ENCODE assay signal across 1 cellular context in the genomic region with DNA sequence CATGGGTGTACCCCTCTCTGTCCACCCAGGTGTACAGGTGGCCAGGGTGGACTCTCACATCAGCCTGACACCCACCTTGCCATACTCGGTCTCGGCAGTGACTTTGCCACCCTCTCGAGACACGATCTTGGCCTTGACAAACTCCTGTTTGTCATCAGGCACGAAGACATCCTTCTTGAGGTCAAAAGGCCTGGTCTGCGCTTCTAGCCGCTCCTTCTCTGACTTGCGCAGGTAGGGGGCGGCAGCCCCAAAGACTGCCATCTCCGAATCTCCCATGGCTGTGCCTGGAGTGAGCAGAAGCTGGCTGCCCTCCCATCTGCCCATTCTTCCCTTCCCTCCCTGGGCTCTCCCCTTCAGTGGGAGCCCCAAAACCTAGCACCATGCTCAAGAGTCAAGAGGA.
TF ChIP-seq lines count a peak whose summit lies in the region.

No MANE protein-coding gene starts in this region.

TF ChIP-seq in GM23338, 12 proteins besides CTCF, POLR2A, EP300 and RAD21 (continued from another document):
- TF ChIP-seq, protein P1, sequence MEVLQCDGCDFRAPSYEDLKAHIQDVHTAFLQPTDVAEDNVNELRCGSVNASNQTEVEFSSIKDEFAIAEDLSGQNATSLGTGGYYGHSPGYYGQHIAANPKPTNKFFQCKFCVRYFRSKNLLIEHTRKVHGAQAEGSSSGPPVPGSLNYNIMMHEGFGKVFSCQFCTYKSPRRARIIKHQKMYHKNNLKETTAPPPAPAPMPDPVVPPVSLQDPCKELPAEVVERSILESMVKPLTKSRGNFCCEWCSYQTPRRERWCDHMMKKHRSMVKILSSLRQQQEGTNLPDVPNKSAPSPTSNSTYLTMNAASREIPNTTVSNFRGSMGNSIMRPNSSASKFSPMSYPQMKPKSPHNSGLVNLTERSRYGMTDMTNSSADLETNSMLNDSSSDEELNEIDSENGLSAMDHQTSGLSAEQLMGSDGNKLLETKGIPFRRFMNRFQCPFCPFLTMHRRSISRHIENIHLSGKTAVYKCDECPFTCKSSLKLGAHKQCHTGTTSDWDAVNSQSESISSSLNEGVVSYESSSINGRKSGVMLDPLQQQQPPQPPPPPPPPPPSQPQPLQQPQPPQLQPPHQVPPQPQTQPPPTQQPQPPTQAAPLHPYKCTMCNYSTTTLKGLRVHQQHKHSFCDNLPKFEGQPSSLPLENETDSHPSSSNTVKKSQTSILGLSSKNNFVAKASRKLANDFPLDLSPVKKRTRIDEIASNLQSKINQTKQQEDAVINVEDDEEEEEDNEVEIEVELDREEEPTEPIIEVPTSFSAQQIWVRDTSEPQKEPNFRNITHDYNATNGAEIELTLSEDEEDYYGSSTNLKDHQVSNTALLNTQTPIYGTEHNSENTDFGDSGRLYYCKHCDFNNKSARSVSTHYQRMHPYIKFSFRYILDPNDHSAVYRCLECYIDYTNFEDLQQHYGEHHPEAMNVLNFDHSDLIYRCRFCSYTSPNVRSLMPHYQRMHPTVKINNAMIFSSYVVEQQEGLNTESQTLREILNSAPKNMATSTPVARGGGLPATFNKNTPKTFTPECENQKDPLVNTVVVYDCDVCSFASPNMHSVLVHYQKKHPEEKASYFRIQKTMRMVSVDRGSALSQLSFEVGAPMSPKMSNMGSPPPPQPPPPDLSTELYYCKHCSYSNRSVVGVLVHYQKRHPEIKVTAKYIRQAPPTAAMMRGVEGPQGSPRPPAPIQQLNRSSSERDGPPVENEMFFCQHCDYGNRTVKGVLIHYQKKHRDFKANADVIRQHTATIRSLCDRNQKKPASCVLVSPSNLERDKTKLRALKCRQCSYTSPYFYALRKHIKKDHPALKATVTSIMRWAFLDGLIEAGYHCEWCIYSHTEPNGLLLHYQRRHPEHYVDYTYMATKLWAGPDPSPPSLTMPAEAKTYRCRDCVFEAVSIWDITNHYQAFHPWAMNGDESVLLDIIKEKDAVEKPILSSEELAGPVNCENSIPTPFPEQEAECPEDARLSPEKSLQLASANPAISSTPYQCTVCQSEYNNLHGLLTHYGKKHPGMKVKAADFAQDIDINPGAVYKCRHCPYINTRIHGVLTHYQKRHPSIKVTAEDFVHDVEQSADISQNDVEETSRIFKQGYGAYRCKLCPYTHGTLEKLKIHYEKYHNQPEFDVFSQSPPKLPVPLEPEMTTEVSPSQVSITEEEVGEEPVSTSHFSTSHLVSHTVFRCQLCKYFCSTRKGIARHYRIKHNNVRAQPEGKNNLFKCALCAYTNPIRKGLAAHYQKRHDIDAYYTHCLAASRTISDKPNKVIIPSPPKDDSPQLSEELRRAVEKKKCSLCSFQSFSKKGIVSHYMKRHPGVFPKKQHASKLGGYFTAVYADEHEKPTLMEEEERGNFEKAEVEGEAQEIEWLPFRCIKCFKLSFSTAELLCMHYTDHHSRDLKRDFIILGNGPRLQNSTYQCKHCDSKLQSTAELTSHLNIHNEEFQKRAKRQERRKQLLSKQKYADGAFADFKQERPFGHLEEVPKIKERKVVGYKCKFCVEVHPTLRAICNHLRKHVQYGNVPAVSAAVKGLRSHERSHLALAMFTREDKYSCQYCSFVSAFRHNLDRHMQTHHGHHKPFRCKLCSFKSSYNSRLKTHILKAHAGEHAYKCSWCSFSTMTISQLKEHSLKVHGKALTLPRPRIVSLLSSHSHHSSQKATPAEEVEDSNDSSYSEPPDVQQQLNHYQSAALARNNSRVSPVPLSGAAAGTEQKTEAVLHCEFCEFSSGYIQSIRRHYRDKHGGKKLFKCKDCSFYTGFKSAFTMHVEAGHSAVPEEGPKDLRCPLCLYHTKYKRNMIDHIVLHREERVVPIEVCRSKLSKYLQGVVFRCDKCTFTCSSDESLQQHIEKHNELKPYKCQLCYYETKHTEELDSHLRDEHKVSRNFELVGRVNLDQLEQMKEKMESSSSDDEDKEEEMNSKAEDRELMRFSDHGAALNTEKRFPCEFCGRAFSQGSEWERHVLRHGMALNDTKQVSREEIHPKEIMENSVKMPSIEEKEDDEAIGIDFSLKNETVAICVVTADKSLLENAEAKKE (CRISPR knock-in tag; IDR thresholded peaks at IDR 0.05), result no peak
- no peak for TF ChIP-seq JUNB (IDR thresholded peaks at IDR 0.05; ENCODE audit: unreplicated experiment)
- no peak for TF ChIP-seq POLR2AphosphoS5 (IDR thresholded peaks at IDR 0.05; ENCODE audit: low read depth)
TF ChIP-seq in GM23338: peak in this region for 0.
